Comparison of ENCODE assay signal across 8 cellular contexts in genomic region chr10:58334817-58335305, GRCh38. TPM values are rescaled to one million over a fixed set of nuclear protein-coding genes. Genes with fewer than 3 reads are reported as not detected.
DNase-seq lines count a peak whose midpoint lies in the region; ATAC-seq, FAIRE-seq and TF ChIP-seq lines count a peak whose summit lies in the region.

UBE2D1 (plus strand) TSS chr10:58335006; CDS start chr10:58335202, 196 bp downstream.

- peak within 1 kb of the TSS; percentile 97 for H3K4me3 Mint-ChIP-seq in Calu3 (ENCODE audit: low read depth, unreplicated experiment)
- H3K4me3 Mint-ChIP-seq in activated T-cell treated with anti-CD3 and anti-CD28 coated beads, Interleukin-2, amount 50 U/mL, for 4 hours = peak within 1 kb of the TSS; percentile 99

- CTCF ChIA-PET in Calu3 (lab: Charles Lee) = interaction anchor here (0.7 to 0.9 kb wide), 2 partner anchors 17 to 50 kb away, joined by 3 to 5 read pairs; no protein-coding TSS in a partner anchor
- CTCF ChIA-PET in PC-9 (lab: Charles Lee) = interaction anchor here (0.6 kb wide), 1 partner anchor 10 kb away, joined by 6 read pairs; no protein-coding TSS in a partner anchor

- H4K20me1 ChIP-seq in PC-9 (ENCODE audit: insufficient read depth) = peaks cover 27% of the 10 kb centered on the region; the same call in 1 of the 2 replicates

- TF ChIP-seq EP300 in esophagus muscularis mucosa (IDR thresholded peaks at IDR 0.05) = no peak

- peak within 1 kb of the TSS; percentile 66 for H3K4me3 ChIP-seq in PC-9
- H3K4me3 ChIP-seq in esophagus muscularis mucosa = peak within 1 kb of the TSS; percentile 87 to 99 (median 94)
- peak within 1 kb of the TSS; percentile 89 to 98 for H3K4me3 ChIP-seq in muscle layer of duodenum (ENCODE audit: low read depth in 1 of 2, low read length in 2 of 2)

- peaks cover 16% of the 10 kb centered on the region for H3F3A ChIP-seq in PC-9 (ENCODE audit: insufficient read depth, low read depth)

- H3K27ac Mint-ChIP-seq in Calu3 (ENCODE audit: unreplicated experiment) = peak within 1 kb of the TSS; percentile 87

- TF ChIP-seq CTCF in Calu3 (IDR thresholded peaks at IDR 0.05; ENCODE audit: unreplicated experiment) = peak; percentile 37
- TF ChIP-seq CTCF in PC-9 (conservative IDR thresholded peaks at IDR 0.05) = no peak; the same call in 1 of the 2 replicates
- TF ChIP-seq CTCF in esophagus muscularis mucosa (IDR thresholded peaks at IDR 0.05) = peak in 2 of 3 experiments; percentile 16 to 46

- H3K4me1 ChIP-seq in PC-9 (replicated peaks; ENCODE audit: insufficient read depth) = peaks cover 23% of the 10 kb centered on the region
- H3K4me1 ChIP-seq in esophagus muscularis mucosa = peaks cover 7 to 22% (median 20%) of the 10 kb centered on the region in 4 donors
- H3K4me1 ChIP-seq in muscle layer of duodenum (ENCODE audit: control insufficient read depth in 1 of 2, insufficient read depth in 2 of 2, low read length in 2 of 2) = peaks cover 0 to 16% of the 10 kb centered on the region in 2 donors

- H3K36me3 Mint-ChIP-seq in Calu3 (ENCODE audit: insufficient read depth, unreplicated experiment) = peaks cover 17% of the 10 kb centered on the region
- peaks cover 6% of the 10 kb centered on the region for H3K36me3 Mint-ChIP-seq in activated T-cell treated with anti-CD3 and anti-CD28 coated beads, Interleukin-2, amount 50 U/mL, for 4 hours (ENCODE audit: insufficient read depth)

- H3K36me3 ChIP-seq in PC-9 (ENCODE audit: low read depth) = peaks cover 13% of the 10 kb centered on the region; the same call in 1 of the 2 replicates
- no peaks in the 10 kb centered on the region for H3K36me3 ChIP-seq in esophagus muscularis mucosa
- no peaks in the 10 kb centered on the region for H3K36me3 ChIP-seq in muscle layer of duodenum (ENCODE audit: control insufficient read depth in 1 of 2, insufficient read depth in 2 of 2, low read length in 2 of 2)

- no TSS peak for BruUV-seq in Calu3 (replicated peaks; lab: Mats Ljungman, UMichigan)
- BruUV-seq in PC-9 (replicated peaks; lab: Mats Ljungman, UMichigan) = no TSS peak

- H3K27ac ChIP-seq in PC-9 = peak within 1 kb of the TSS; percentile 60
- peak within 1 kb of the TSS; percentile 84 to 91 (median 87) for H3K27ac ChIP-seq in esophagus muscularis mucosa (replicated peaks in 1 of 4)
- peak within 1 kb of the TSS; percentile 62 for H3K27ac ChIP-seq in muscle layer of duodenum (ENCODE audit: low read length)

- DNase-seq in Calu3 (peak; percentile 95), HTR-8/SVneo (ENCODE audit: insufficient read length, low spot score) (peak; percentile 76), PC-9 (peak; percentile 78 to 89), esophagus muscularis mucosa (ENCODE audit: extremely low spot score) (peak; percentile 97)
- peak; percentile 83 for DNase-seq in activated T-cell treated with anti-CD3 and anti-CD28 coated beads, Interleukin-2, amount 50 U/mL, for 4 hours
- peak; percentile 71 to 81 for DNase-seq in stimulated activated CD8-positive, alpha-beta memory T cell treated with anti-CD3 and anti-CD28 coated beads, Interleukin-7, amount 100 ng/mL, for 48 hours (ENCODE audit: extremely low read depth in 1 of 2, low read depth in 1 of 2)

- H3K9me2 ChIP-seq in PC-9 (ENCODE audit: insufficient read depth) = 0 out of 2 replicates have a peak, but pooled peaks cover 3% of the 10 kb centered on the region

- peak; percentile 87 for TF ChIP-seq POLR2A in esophagus muscularis mucosa (IDR thresholded peaks at IDR 0.05; ENCODE audit: low read depth)

- H3K4me1 Mint-ChIP-seq in Calu3 (ENCODE audit: low read depth, unreplicated experiment) = peaks cover 10% of the 10 kb centered on the region
- peaks cover 31% of the 10 kb centered on the region for H3K4me1 Mint-ChIP-seq in activated T-cell treated with anti-CD3 and anti-CD28 coated beads, Interleukin-2, amount 50 U/mL, for 4 hours (ENCODE audit: low read depth)

- no peaks in the 10 kb centered on the region for H3K27me3 ChIP-seq in PC-9 (ENCODE audit: insufficient read depth, low read depth)
- H3K27me3 ChIP-seq in esophagus muscularis mucosa = no peaks in the 10 kb centered on the region
- H3K27me3 ChIP-seq in muscle layer of duodenum (ENCODE audit: low read depth, low read length) = no peaks in the 10 kb centered on the region

- intact Hi-C loops in Calu3 (cut with micrococcal nuclease; ENCODE audit: unreplicated experiment) (loop anchor here (2.0 kb wide), 1 partner anchor 36 kb away; no protein-coding TSS in a partner anchor), PC-9 (cut with micrococcal nuclease; ENCODE audit: unreplicated experiment) (loop anchor here (1.0 kb wide), 3 partner anchors 50 to 100 kb away; partner anchors contain the start of gene TFAM), esophagus muscularis mucosa (cut with DNase I) (loop anchor here (5.0 kb wide), 1 partner anchor 52 kb away; the partner anchor contains the start of gene TFAM)

- H2AFZ ChIP-seq in PC-9 = peak within 1 kb of the TSS; percentile 89

- WGBS in esophagus muscularis mucosa = under 1% methylated on average over 16 of the region's 49 CpGs

- H3K9me3 ChIP-seq in PC-9 (ENCODE audit: insufficient read depth, low read depth) (no peaks in the 10 kb centered on the region), esophagus muscularis mucosa (no peaks in the 10 kb centered on the region), muscle layer of duodenum (ENCODE audit: control insufficient read depth in 1 of 2, low read length in 2 of 2) (no peaks in the 10 kb centered on the region)

- FAIRE-seq in HTR-8/SVneo (lab: Jason Lieb, UNC) = peak; percentile 23

- POLR2A ChIA-PET in PC-9 (lab: Charles Lee; ENCODE audit: unreplicated experiment) = interaction anchor here (0.6 to 0.7 kb wide), 2 partner anchors 100 to 792 kb away, joined by 3 to 6 read pairs; no protein-coding TSS in a partner anchor

- ATAC-seq in GM21367 (IDR thresholded peaks at IDR 0.05; ENCODE audit: unreplicated experiment) = peak; percentile 97
- peak; percentile 96 to 98 for ATAC-seq in activated T-cell treated with anti-CD3 and anti-CD28 coated beads, Interleukin-2, amount 50 U/mL, for 4 hours

- H3K9me3 Mint-ChIP-seq in Calu3 (ENCODE audit: low read depth, unreplicated experiment) = no peaks in the 10 kb centered on the region
- H3K9me3 Mint-ChIP-seq in activated T-cell treated with anti-CD3 and anti-CD28 coated beads, Interleukin-2, amount 50 U/mL, for 4 hours = no peaks in the 10 kb centered on the region

- peak within 1 kb of the TSS; percentile 88 for H3K4me2 ChIP-seq in PC-9

- peaks cover 17% of the 10 kb centered on the region for H3K27me3 Mint-ChIP-seq in Calu3 (ENCODE audit: unreplicated experiment)
- H3K27me3 Mint-ChIP-seq in activated T-cell treated with anti-CD3 and anti-CD28 coated beads, Interleukin-2, amount 50 U/mL, for 4 hours (ENCODE audit: low read depth) = no peaks in the 10 kb centered on the region

- peaks cover 47% of the 10 kb centered on the region for H3K79me2 ChIP-seq in PC-9 (ENCODE audit: low read depth)

RNA-seq across cellular contexts. Expression of gene UBE2D1, which starts in this region (rescaled TPM):
- total RNA-seq in Calu3 (2022) (22.9 and 25.6 TPM in 2 replicates), PC-9 (2021) (16.9 and 24.0 TPM in 2 replicates), esophagus muscularis mucosa (10 to 100 TPM; 11.5 to 17.4 (median 15.3) TPM)
- 10 to 100 TPM; 13.4 to 16.0 (median 15.7) TPM for total RNA-seq in activated T-cell treated with anti-CD3 and anti-CD28 coated beads, Interleukin-2, amount 50 U/mL, for 4 hours

Comparison
In these comparisons a context has a peak if more than half of its experiments do, and no peak if none do; other contexts are left out.
1. Peak in every context shown above with its lines: DNase-seq, ATAC-seq, H3K4me3 ChIP-seq and H3K27ac ChIP-seq.